Comparison of ENCODE assay signal across 14 cellular contexts in genomic region chr22:28710112-28710888, GRCh38. TPM values are rescaled to one million over a fixed set of nuclear protein-coding genes. Genes with fewer than 3 reads are reported as not detected.
DNase-seq lines count a peak whose midpoint lies in the region; ATAC-seq and TF ChIP-seq lines count a peak whose summit lies in the region.
"Had no signal": no experiment of that assay in that cellular context is flagged by ENCODE, and none has a peak within 500 bp of the region (broad histone marks: within the 10 kb centered on the region; RNA-seq: fewer than 3 reads in every experiment).

No MANE protein-coding gene starts in this region.

- peaks cover 11% of the 10 kb centered on the region for H3K4me1 Mint-ChIP-seq in progenitor cell of endocrine pancreas (ENCODE audit: low read depth)

- no peak overlapping the region for H3K4me3 ChIP-seq in urinary bladder (ENCODE audit: low read depth, low read length)
- H3K4me3 ChIP-seq: body of pancreas had no signal

- H3K4me1 ChIP-seq in urinary bladder (ENCODE audit: insufficient read depth): no peaks in the 10 kb centered on the region
- H3K4me1 ChIP-seq: body of pancreas had no signal

- H3K27me3 Mint-ChIP-seq in progenitor cell of endocrine pancreas: no peaks in the 10 kb centered on the region

- H3K9me3 Mint-ChIP-seq in progenitor cell of endocrine pancreas (ENCODE audit: low read depth): no peaks in the 10 kb centered on the region
- H3K9me3 Mint-ChIP-seq: H9 had no signal

- H3K27ac ChIP-seq in urinary bladder (ENCODE audit: low read depth): peak overlapping the region; percentile 10
- H3K27ac ChIP-seq: 22Rv1, body of pancreas, KMS-11 had no signal

- peaks cover 7% of the 10 kb centered on the region for H3K36me3 Mint-ChIP-seq in progenitor cell of endocrine pancreas (ENCODE audit: insufficient read depth)

- no peak overlapping the region for H3K27ac Mint-ChIP-seq in progenitor cell of endocrine pancreas

- no peak for TF ChIP-seq CTCF in progenitor cell of endocrine pancreas (IDR thresholded peaks at IDR 0.05; ENCODE audit: unreplicated experiment)

- DNase-seq in DMS53 (lab: John Stamatoyannopoulos, UW) (peak; percentile 1), DMS53 treated with DMSO at 0.1 percent for 48 hours (lab: John Stamatoyannopoulos, UW; ENCODE audit: unreplicated experiment) (no peak), brain pericyte (ENCODE audit: low read depth, low spot score) (peak; percentile 24), kidney tubule cell (ENCODE audit: low spot score) (peak; percentile 16), progenitor cell of endocrine pancreas (ENCODE audit: low spot score, unreplicated experiment) (no peak)
- no peak for DNase-seq in activated CD8-positive, alpha-beta memory T cell treated with anti-CD3 and anti-CD28 coated beads, Interleukin-2, amount 50 U/mL, for 4 hours
- DNase-seq: body of pancreas, H9, kidney, OCI-M1 had no signal

- no peaks in the 10 kb centered on the region for H3K36me3 ChIP-seq in urinary bladder (ENCODE audit: insufficient read depth)

- ATAC-seq in HG02973 (IDR thresholded peaks at IDR 0.05; ENCODE audit: unreplicated experiment): no peak
- ATAC-seq: body of pancreas had no signal

- H3K4me3 Mint-ChIP-seq in progenitor cell of endocrine pancreas (ENCODE audit: low read depth): no peak overlapping the region
- H3K4me3 Mint-ChIP-seq: H9 had no signal

- WGBS in urinary bladder: 44% methylated on average over 3 of the region's 3 CpGs

RNA-seq across cellular contexts. Expression of gene TTC28, which starts 30.7 kb away (rescaled TPM):
- total RNA-seq in urinary bladder (81.9 TPM), progenitor cell of endocrine pancreas (33.3 and 35.2 TPM in 2 replicates)
- polyA plus RNA-seq in urinary bladder: 15.9 TPM

RNA-seq across cellular contexts. Expression of gene CHEK2, which starts 31.3 kb away (rescaled TPM):
- 15.6 TPM for total RNA-seq in urinary bladder
- polyA plus RNA-seq in urinary bladder: 8.8 TPM
- 24.1 and 25.6 TPM in 2 replicates for total RNA-seq in progenitor cell of endocrine pancreas

RNA-seq across cellular contexts. Expression of gene HSCB, which starts 31.5 kb away (rescaled TPM):
- total RNA-seq in urinary bladder: 13.2 TPM
- polyA plus RNA-seq in urinary bladder: 20.7 TPM
- 15.3 and 18.5 TPM in 2 replicates for total RNA-seq in progenitor cell of endocrine pancreas

Comparison
In these comparisons a context has a peak if more than half of its experiments do, and no peak if none do; other contexts are left out.
1. DNase-seq: peak in DMS53 (single experiment), brain pericyte (single experiment) and kidney tubule cell (single experiment); none in DMS53 treated with DMSO at 0.1 percent for 48 hours (single experiment), progenitor cell of endocrine pancreas (single experiment) and activated CD8-positive, alpha-beta memory T cell treated with anti-CD3 and anti-CD28 coated beads, Interleukin-2, amount 50 U/mL, for 4 hours (single experiment).